ENCODE assay signal across 8 cellular contexts in genomic region chr3:172751188-172751571, GRCh38.
DNase-seq lines count a peak whose midpoint lies in the region; ATAC-seq lines count a peak whose summit lies in the region.

No MANE protein-coding gene starts in this region.

- ATAC-seq in GM21825 (IDR thresholded peaks at IDR 0.05; ENCODE audit: unreplicated experiment), result peak; percentile 11
- ATAC-seq in stimulated activated effector memory CD8-positive, alpha-beta T cell treated with anti-CD3 and anti-CD28 coated beads, Interleukin-12 subunit alpha, Interleukin-12 subunit beta, amount 100 ng/mL, for 72 hours, result peak; percentile 3
- ATAC-seq in GM21390 (IDR thresholded peaks at IDR 0.05; ENCODE audit: unreplicated experiment), result no peak

- H3K4me1 Mint-ChIP-seq in stimulated activated effector memory CD8-positive, alpha-beta T cell treated with anti-CD3 and anti-CD28 coated beads, Interleukin-12 subunit alpha, Interleukin-12 subunit beta, amount 100 ng/mL, for 72 hours, result peaks cover 23% of the 10 kb centered on the region

- H3K27ac Mint-ChIP-seq in stimulated activated effector memory CD8-positive, alpha-beta T cell treated with anti-CD3 and anti-CD28 coated beads, Interleukin-12 subunit alpha, Interleukin-12 subunit beta, amount 100 ng/mL, for 72 hours, result peak overlapping the region; percentile 95

- DNase-seq in NCI-H2196 (lab: John Stamatoyannopoulos, UW; ENCODE audit: unreplicated experiment) (peak; percentile 27), NCI-H2196 treated with DMSO at 0.1 percent for 48 hours (lab: John Stamatoyannopoulos, UW; ENCODE audit: unreplicated experiment) (no peak), NCI-H1417 treated with DMSO at 0.1 percent for 48 hours (lab: John Stamatoyannopoulos, UW) (peak; percentile 22), amniotic epithelial cell (ENCODE audit: low read depth) (peak; percentile 22), iPS-NIHi7 (ENCODE audit: extremely low spot score) (peak; percentile 17)
- no peak for DNase-seq in stimulated activated effector memory CD8-positive, alpha-beta T cell treated with anti-CD3 and anti-CD28 coated beads, Interleukin-12 subunit alpha, Interleukin-12 subunit beta, amount 100 ng/mL, for 72 hours (ENCODE audit: low spot score in 2 of 2)

- H3K36me3 Mint-ChIP-seq in stimulated activated effector memory CD8-positive, alpha-beta T cell treated with anti-CD3 and anti-CD28 coated beads, Interleukin-12 subunit alpha, Interleukin-12 subunit beta, amount 100 ng/mL, for 72 hours, result peaks cover 31% of the 10 kb centered on the region

- peak overlapping the region; percentile 83 for H3K4me3 Mint-ChIP-seq in stimulated activated effector memory CD8-positive, alpha-beta T cell treated with anti-CD3 and anti-CD28 coated beads, Interleukin-12 subunit alpha, Interleukin-12 subunit beta, amount 100 ng/mL, for 72 hours

- H3K9me3 Mint-ChIP-seq in stimulated activated effector memory CD8-positive, alpha-beta T cell treated with anti-CD3 and anti-CD28 coated beads, Interleukin-12 subunit alpha, Interleukin-12 subunit beta, amount 100 ng/mL, for 72 hours, result no peaks in the 10 kb centered on the region

Comparison
In these comparisons a context has a peak if more than half of its experiments do, and no peak if none do; other contexts are left out.
1. DNase-seq: peak in NCI-H2196 (single experiment), NCI-H1417 treated with DMSO at 0.1 percent for 48 hours (single experiment), amniotic epithelial cell (single experiment) and iPS-NIHi7 (single experiment); none in NCI-H2196 treated with DMSO at 0.1 percent for 48 hours (single experiment) and stimulated activated effector memory CD8-positive, alpha-beta T cell treated with anti-CD3 and anti-CD28 coated beads, Interleukin-12 subunit alpha, Interleukin-12 subunit beta, amount 100 ng/mL, for 72 hours (0 of 2).